ENCODE assay signal across 8 cellular contexts in genomic region chr9:120892748-120893584, GRCh38. TPM values are rescaled to one million over a fixed set of nuclear protein-coding genes. Genes with fewer than 3 reads are reported as not detected.
DNase-seq lines count a peak whose midpoint lies in the region; ATAC-seq and TF ChIP-seq lines count a peak whose summit lies in the region.

No MANE protein-coding gene starts in this region.

- CTCF ChIA-PET in T-cell (lab: Charles Lee) = interaction anchor here (0.7 to 2.8 kb wide), 6 partner anchors 9 to 39 kb away, joined by 3 to 26 read pairs (median 4); no protein-coding TSS in a partner anchor

- H3K9me3 Mint-ChIP-seq in T-cell = peaks cover 0 to 3% (median 0%) of the 10 kb centered on the region in 3 donors
- no peaks in the 10 kb centered on the region for H3K9me3 Mint-ChIP-seq in endodermal cell

- peak; percentile 86 for DNase-seq in GM12864 (ENCODE audit: low read depth)
- peak; percentile 98 for DNase-seq in Jurkat, Clone E6-1 (ENCODE audit: low read depth, low spot score)
- peak in 24 of 34 experiments; percentile 37 to 67 (median 50) for DNase-seq in T-cell
- DNase-seq in cardiac fibroblast (ENCODE audit: low read depth in 2 of 2) = peak; percentile 34 to 94
- DNase-seq in skeletal muscle cell (ENCODE audit: low read depth) = peak; percentile 82
- no peak for DNase-seq in endodermal cell
- no peak for DNase-seq in HK-2 (ENCODE audit: unreplicated experiment)

- H3K9ac ChIP-seq in endodermal cell (ENCODE audit: extremely low read depth, low read length, poor library complexity, severe bottlenecking) = no peak overlapping the region

- H3K36me3 Mint-ChIP-seq in T-cell = peaks cover 4% of the 10 kb centered on the region
- H3K36me3 Mint-ChIP-seq in endodermal cell (ENCODE audit: low read depth) = no peaks in the 10 kb centered on the region

- 93 to 97% methylated on average over 3 to 5 of the region's 5 CpGs for WGBS in endodermal cell (ENCODE audit: insufficient coverage in 1 of 2, insufficient read length in 1 of 2), 2 experiments

- H3K4me3 Mint-ChIP-seq in T-cell = peak overlapping the region in 2 of 3 donors; percentile 64 to 69
- H3K4me3 Mint-ChIP-seq in endodermal cell = no peak overlapping the region

- POLR2A ChIA-PET in T-cell (lab: Charles Lee) = interaction anchor here in 1 of 2 donors (1.4 kb wide), 1 partner anchor 32 kb away, joined by 4 read pairs; no protein-coding TSS in a partner anchor

- H3K36me3 ChIP-seq in endodermal cell (ENCODE audit: control insufficient read depth, insufficient read depth, low read length) = no peaks in the 10 kb centered on the region

- H3K27me3 ChIP-seq in endodermal cell (ENCODE audit: control insufficient read depth, insufficient read depth, low read length, poor library complexity, severe bottlenecking) = peaks cover 21% of the 10 kb centered on the region

- no peak overlapping the region for H3K4me3 ChIP-seq in GM12864 (ENCODE audit: low read depth, low read length)
- no peak overlapping the region; the same call in none of the 2 replicates for H3K4me3 ChIP-seq in Jurkat, Clone E6-1 (ENCODE audit: low read length)
- no peak overlapping the region for H3K4me3 ChIP-seq in cardiac fibroblast (replicated peaks in 1 of 2; ENCODE audit: low read depth in 2 of 2, low read length in 2 of 2)
- H3K4me3 ChIP-seq in skeletal muscle cell (ENCODE audit: low read depth, low read length) = no peak overlapping the region
- no peak overlapping the region for H3K4me3 ChIP-seq in endodermal cell (ENCODE audit: low read length)

- peak; percentile 71 for ATAC-seq in GM21717 (IDR thresholded peaks at IDR 0.05; ENCODE audit: unreplicated experiment)
- peak; percentile 50 to 62 (median 58) for ATAC-seq in T-cell (replicated peaks in 1 of 4)

- peaks cover 4% of the 10 kb centered on the region for H3K4me1 ChIP-seq in endodermal cell (ENCODE audit: control insufficient read depth, insufficient read depth, low read length)

- TF ChIP-seq CTCF in GM12864 (IDR thresholded peaks at IDR 0.05; ENCODE audit: low read depth, low read length, missing control alignments) (no peak), cardiac fibroblast (IDR thresholded peaks at IDR 0.05; ENCODE audit: low read depth, low read length) (no peak), endodermal cell (conservative IDR thresholded peaks at IDR 0.05) (no peak)

- no peak overlapping the region for H3K27ac ChIP-seq in endodermal cell (ENCODE audit: low read depth, low read length)

- H3K27ac Mint-ChIP-seq in T-cell (peak overlapping the region; percentile 98), endodermal cell (no peak overlapping the region)

- H3K4me1 Mint-ChIP-seq in T-cell (peaks cover 64 to 90% (median 85%) of the 10 kb centered on the region in 3 donors), endodermal cell (peaks cover 15% of the 10 kb centered on the region)

- H3K9me3 ChIP-seq in endodermal cell (ENCODE audit: control insufficient read depth, low read length) = no peaks in the 10 kb centered on the region

- no peaks in the 10 kb centered on the region for H3K27me3 Mint-ChIP-seq in T-cell
- peaks cover 23% of the 10 kb centered on the region for H3K27me3 Mint-ChIP-seq in endodermal cell (ENCODE audit: insufficient read depth)

RNA-seq across cellular contexts. Expression of gene PHF19, which starts 16.0 kb away (rescaled TPM):
- polyA plus RNA-seq in Jurkat, Clone E6-1 (2012; ENCODE audit: insufficient read depth, insufficient read length) = 108 TPM
- 100 to 1,000 TPM in 4 of 5 donors, 10 to 100 TPM in 1; 92.8 to 184 (median 166) TPM for total RNA-seq in T-cell
- total RNA-seq in endodermal cell = 10 to 100 TPM; 17.9 to 21.9 TPM
- 30.5 TPM for polyA plus RNA-seq in endodermal cell (2013, experiment 1 of 2)
- 27.9 TPM for polyA plus RNA-seq in endodermal cell (2013, experiment 2 of 2)

RNA-seq across cellular contexts. Expression of gene TRAF1, which starts 33.6 kb away (rescaled TPM):
- polyA plus RNA-seq in Jurkat, Clone E6-1 (2012; ENCODE audit: insufficient read depth, insufficient read length) = 3.0 TPM
- total RNA-seq in T-cell (100 to 1,000 TPM in 3 of 5 donors, 10 to 100 TPM in 2; 67.6 to 170 (median 157) TPM), endodermal cell (1 to 10 TPM; 3.6 to 8.2 TPM)
- 3.1 TPM for polyA plus RNA-seq in endodermal cell (2013, experiment 1 of 2)
- 2.6 TPM for polyA plus RNA-seq in endodermal cell (2013, experiment 2 of 2)

RNA-seq across cellular contexts. Expression of gene PSMD5, which starts 50.2 kb away (rescaled TPM):
- 23.6 TPM for polyA plus RNA-seq in Jurkat, Clone E6-1 (2012; ENCODE audit: insufficient read depth, insufficient read length)
- total RNA-seq in T-cell (10 to 100 TPM; 27.5 to 55.2 (median 47.7) TPM), endodermal cell (10 to 100 TPM; 21.8 to 52.7 TPM)
- 29.3 TPM for polyA plus RNA-seq in endodermal cell (2013, experiment 1 of 2)
- polyA plus RNA-seq in endodermal cell (2013, experiment 2 of 2) = 28.7 TPM

Comparison
In these comparisons a context has a peak if more than half of its experiments do, and no peak if none do; other contexts are left out.
1. DNase-seq: peak in GM12864 (single experiment), Jurkat, Clone E6-1 (single experiment), T-cell (24 of 34), cardiac fibroblast (2 of 2) and skeletal muscle cell (single experiment); none in endodermal cell (single experiment) and HK-2 (single experiment).
2. RNA of gene PHF19, which starts 16.0 kb away (total RNA-seq): 92.8 to 184 TPM in T-cell; 17.9 to 21.9 TPM in endodermal cell; every median in the first group is over 4 times any median in the second.
3. RNA of gene TRAF1, which starts 33.6 kb away (total RNA-seq): 67.6 to 170 TPM in T-cell; 3.6 to 8.2 TPM in endodermal cell; every median in the first group is over 4 times any median in the second.